8 cellular contexts compared by ENCODE assay signal in the genomic region with DNA sequence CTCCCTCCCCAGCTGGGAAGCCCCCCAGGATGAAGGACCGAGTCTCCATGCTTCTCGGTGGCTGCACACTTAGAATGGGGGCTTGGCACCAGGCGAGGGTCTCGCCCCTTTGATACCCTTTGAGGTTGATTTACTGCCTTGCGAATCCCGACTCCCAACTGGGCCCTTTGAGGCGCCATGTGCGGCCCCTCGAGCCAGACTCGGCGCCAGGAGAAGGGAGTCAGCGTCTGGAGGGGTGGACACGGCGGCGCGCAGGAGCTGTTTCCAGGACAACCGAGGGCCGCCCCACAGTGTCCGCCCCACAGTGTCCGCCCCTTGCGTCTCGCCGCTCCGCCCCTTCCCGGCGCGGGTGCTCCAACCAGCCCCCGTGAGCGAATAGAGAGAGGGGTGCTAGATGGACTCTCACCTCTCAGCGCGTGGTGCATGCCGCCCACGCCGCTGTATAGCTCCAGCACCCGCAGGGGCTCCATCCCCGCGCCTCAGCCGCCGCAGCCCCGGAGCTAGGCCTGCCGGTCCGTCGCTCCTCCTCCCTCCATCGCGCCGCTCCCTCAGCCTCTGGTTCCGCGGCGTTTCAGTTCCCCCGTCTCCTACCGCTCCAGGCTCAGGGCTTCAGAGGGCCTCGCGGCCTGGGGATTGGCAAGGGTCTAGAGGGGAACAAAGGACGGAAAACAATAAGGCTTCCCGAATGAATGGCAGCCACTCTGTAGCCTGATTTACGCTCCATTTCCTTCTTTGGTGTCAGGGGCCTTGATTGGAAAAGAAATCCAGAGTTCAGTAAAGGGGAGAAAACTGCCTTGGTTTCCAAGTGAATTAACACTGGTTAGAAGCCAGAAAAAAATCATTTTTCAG. TPM values are rescaled to one million over a fixed set of nuclear protein-coding genes. Genes with fewer than 3 reads are reported as not detected.
DNase-seq lines count a peak whose midpoint lies in the region; ATAC-seq, FAIRE-seq and TF ChIP-seq lines count a peak whose summit lies in the region.

A gene with protein sequence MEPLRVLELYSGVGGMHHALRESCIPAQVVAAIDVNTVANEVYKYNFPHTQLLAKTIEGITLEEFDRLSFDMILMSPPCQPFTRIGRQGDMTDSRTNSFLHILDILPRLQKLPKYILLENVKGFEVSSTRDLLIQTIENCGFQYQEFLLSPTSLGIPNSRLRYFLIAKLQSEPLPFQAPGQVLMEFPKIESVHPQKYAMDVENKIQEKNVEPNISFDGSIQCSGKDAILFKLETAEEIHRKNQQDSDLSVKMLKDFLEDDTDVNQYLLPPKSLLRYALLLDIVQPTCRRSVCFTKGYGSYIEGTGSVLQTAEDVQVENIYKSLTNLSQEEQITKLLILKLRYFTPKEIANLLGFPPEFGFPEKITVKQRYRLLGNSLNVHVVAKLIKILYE (minus strand): TSS at position 508 of the 849 bp plus-strand sequence. CDS start 38 bp downstream, at position 470.

- peak; percentile 96 for ATAC-seq in GM21717 (IDR thresholded peaks at IDR 0.05; ENCODE audit: unreplicated experiment)

- H3K27me3 ChIP-seq in neutrophil: no peaks in the 10 kb centered on the region
- H3K27me3 ChIP-seq in subcutaneous abdominal adipose tissue (ENCODE audit: control insufficient read depth in 5 of 5, insufficient read depth in 4 of 5, low read length in 5 of 5): no peaks in the 10 kb centered on the region

- CTCF ChIA-PET in activated naive CD4-positive, alpha-beta T cell treated with anti-CD3 and anti-CD28 coated beads for 36 hours (lab: Charles Lee): interaction anchor here (0.8 to 2.8 kb wide), 8 partner anchors 10 to 310 kb away, joined by 3 to 17 read pairs (median 4); a partner anchor contains a TSS

- peak within 1 kb of the TSS; percentile 85 for H3K27ac ChIP-seq in neutrophil
- H3K27ac ChIP-seq in subcutaneous abdominal adipose tissue (ENCODE audit: low read depth, low read length): peak within 1 kb of the TSS; percentile 100

- intact Hi-C loops in activated naive CD4-positive, alpha-beta T cell treated with anti-CD3 and anti-CD28 coated beads for 36 hours (cut with micrococcal nuclease): loop anchor here (1.0 to 5.0 kb wide), 4 partner anchors 15 to 1451 kb away; a partner anchor contains a TSS

- H3K27ac Mint-ChIP-seq in activated naive CD4-positive, alpha-beta T cell treated with anti-CD3 and anti-CD28 coated beads for 36 hours: peak within 1 kb of the TSS; percentile 92

- H3K4me1 ChIP-seq in neutrophil (ENCODE audit: control insufficient read depth in 1 of 2, insufficient read depth in 1 of 2, low read depth in 1 of 2, low read length in 1 of 2) (peaks cover 19 to 20% of the 10 kb centered on the region in 2 experiments), subcutaneous abdominal adipose tissue (ENCODE audit: control insufficient read depth in 5 of 5, insufficient read depth in 5 of 5, low read length in 5 of 5) (peaks cover 0 to 29% (median 25%) of the 10 kb centered on the region in 5 donors)

- H3K9me3 ChIP-seq in neutrophil (no peaks in the 10 kb centered on the region), subcutaneous abdominal adipose tissue (ENCODE audit: control insufficient read depth in 5 of 5, low read length in 5 of 5) (no peaks in the 10 kb centered on the region)

- H3K27me3 Mint-ChIP-seq in activated naive CD4-positive, alpha-beta T cell treated with anti-CD3 and anti-CD28 coated beads for 36 hours (ENCODE audit: low read depth): no peaks in the 10 kb centered on the region

- H3K9ac ChIP-seq in subcutaneous abdominal adipose tissue (ENCODE audit: low read length in 5 of 5): peak within 1 kb of the TSS; percentile 88 to 98 (median 92)

- TF ChIP-seq CTCF in neutrophil (IDR thresholded peaks at IDR 0.05): peak; percentile 36

- H3K4me3 Mint-ChIP-seq in activated naive CD4-positive, alpha-beta T cell treated with anti-CD3 and anti-CD28 coated beads for 36 hours: peak within 1 kb of the TSS; percentile 86

- H3K36me3 ChIP-seq in neutrophil (no peaks in the 10 kb centered on the region), subcutaneous abdominal adipose tissue (ENCODE audit: control insufficient read depth in 5 of 5, insufficient read depth in 5 of 5, low read length in 5 of 5) (no peaks in the 10 kb centered on the region)

- peak within 1 kb of the TSS; percentile 83 to 85 for H3K4me3 ChIP-seq in neutrophil (ENCODE audit: low read depth in 1 of 2, low read length in 1 of 2)
- H3K4me3 ChIP-seq in subcutaneous abdominal adipose tissue (ENCODE audit: low read depth in 1 of 5, low read length in 5 of 5): peak within 1 kb of the TSS; percentile 84 to 96 (median 88)

- FAIRE-seq in frontal cortex (lab: Jason Lieb, UNC): no peak

- DNase-seq in EH (ENCODE audit: low read depth): peak; percentile 91
- DNase-seq in KBM-7: peak; percentile 91
- DNase-seq in SHP77 treated with DMSO at 0.1 percent for 48 hours (lab: John Stamatoyannopoulos, UW): peak; percentile 59
- DNase-seq in activated naive CD4-positive, alpha-beta T cell treated with anti-CD3 and anti-CD28 coated beads for 36 hours: peak; percentile 77
- peak; percentile 69 to 77 for DNase-seq in frontal cortex (ENCODE audit: low spot score in 2 of 2)

- in situ Hi-C loops in KBM-7 (cut with MboI; ENCODE audit: low pct_unique_long_range_greater_than_20kb, low sequenced_read_pairs): no loop called here

- H3K4me1 Mint-ChIP-seq in activated naive CD4-positive, alpha-beta T cell treated with anti-CD3 and anti-CD28 coated beads for 36 hours (ENCODE audit: low read depth): peaks cover 35% of the 10 kb centered on the region

- no peaks in the 10 kb centered on the region for H3K9me3 Mint-ChIP-seq in activated naive CD4-positive, alpha-beta T cell treated with anti-CD3 and anti-CD28 coated beads for 36 hours

- H3K36me3 Mint-ChIP-seq in activated naive CD4-positive, alpha-beta T cell treated with anti-CD3 and anti-CD28 coated beads for 36 hours (ENCODE audit: low read depth): no peaks in the 10 kb centered on the region

RNA-seq across cellular contexts. Expression of the gene that starts here (rescaled TPM):
- total RNA-seq in activated naive CD4-positive, alpha-beta T cell treated with anti-CD3 and anti-CD28 coated beads for 36 hours: 1 to 10 TPM; 6.5 to 7.2 TPM
- 28.1 TPM for total RNA-seq in frontal cortex

Comparison
In these comparisons a context has a peak if more than half of its experiments do, and no peak if none do; other contexts are left out.
1. Peak in every context shown above with its lines: DNase-seq, ATAC-seq, H3K4me3 ChIP-seq and H3K27ac ChIP-seq.